In genomic region chr6:167954151-167954550, GRCh38 we compare ENCODE assay signal across 18 cellular contexts. TPM values are rescaled to one million over a fixed set of nuclear protein-coding genes. Genes with fewer than 3 reads are reported as not detected.
DNase-seq lines count a peak whose midpoint lies in the region; ATAC-seq and TF ChIP-seq lines count a peak whose summit lies in the region.
"Had no signal": no experiment of that assay in that cellular context is flagged by ENCODE, and none has a peak within 500 bp of the region (broad histone marks: within the 10 kb centered on the region; RNA-seq: fewer than 3 reads in every experiment).

No MANE protein-coding gene starts in this region.

- H3K4me1 ChIP-seq in left ventricle myocardium inferior (peaks cover 63% of the 10 kb centered on the region), neural progenitor cell (no peaks in the 10 kb centered on the region)

- no peaks in the 10 kb centered on the region for H3K27me3 Mint-ChIP-seq in T-helper 17 cell
- no peaks in the 10 kb centered on the region for H3K27me3 Mint-ChIP-seq in neural progenitor cell (ENCODE audit: insufficient read depth, low read depth)

- no peak for ATAC-seq in Right ventricle myocardium inferior
- ATAC-seq in T-helper 17 cell: no peak
- no peak for ATAC-seq in HG02970 (IDR thresholded peaks at IDR 0.05; ENCODE audit: low FRiP score, unreplicated experiment)
- ATAC-seq: A549; CD8-positive, alpha-beta T cell; GM12878 had no signal

- H3K27ac Mint-ChIP-seq in T-helper 17 cell (peak overlapping the region; percentile 74), neural progenitor cell (no peak overlapping the region)
- H3K27ac Mint-ChIP-seq: CD8-positive, alpha-beta T cell had no signal

- H4K20me1 ChIP-seq in neural progenitor cell (ENCODE audit: low read depth): peaks cover 17% of the 10 kb centered on the region

- H3K36me3 ChIP-seq in left ventricle myocardium inferior (peaks cover 72% of the 10 kb centered on the region), neural progenitor cell (peaks cover 6% of the 10 kb centered on the region)

- H3K9me3 ChIP-seq in left ventricle myocardium inferior (replicated peaks) (no peaks in the 10 kb centered on the region), T-helper 17 cell (ENCODE audit: control insufficient read depth, low read length, poor library complexity, severe bottlenecking) (no peaks in the 10 kb centered on the region), neural progenitor cell (ENCODE audit: low read depth) (no peaks in the 10 kb centered on the region)
- H3K9me3 ChIP-seq: A549 had no signal

- DNase-seq in left ventricle myocardium inferior: no peak
- no peak for DNase-seq in Right ventricle myocardium inferior (ENCODE audit: missing footprints)
- DNase-seq in T-helper 17 cell: no peak
- DNase-seq in neural progenitor cell (ENCODE audit: low spot score): no peak
- DNase-seq in caudate nucleus (lab: John Stamatoyannopoulos, UW): no peak
- DNase-seq in globus pallidus (ENCODE audit: low spot score): no peak
- DNase-seq: AML-193; Calu3; CD8-positive, alpha-beta T cell; DMS53; DND-41; EL; GOT3; H7 had no signal

- H3K27ac ChIP-seq in left ventricle myocardium inferior (replicated peaks): peak overlapping the region; percentile 4
- H3K27ac ChIP-seq in neural progenitor cell: peak overlapping the region; percentile 5
- no peak overlapping the region for H3K27ac ChIP-seq in caudate nucleus (ENCODE audit: low read depth, low read length)
- H3K27ac ChIP-seq: A549 had no signal

- H2AFZ ChIP-seq in neural progenitor cell (replicated peaks): no peak overlapping the region

- H3K27me3 ChIP-seq in left ventricle myocardium inferior (ENCODE audit: low read depth) (no peaks in the 10 kb centered on the region), neural progenitor cell (no peaks in the 10 kb centered on the region)

- H3K4me3 Mint-ChIP-seq in T-helper 17 cell (no peak overlapping the region), neural progenitor cell (no peak overlapping the region)
- H3K4me3 Mint-ChIP-seq: CD8-positive, alpha-beta T cell had no signal

- H3K36me3 Mint-ChIP-seq in T-helper 17 cell (ENCODE audit: low read depth) (peaks cover 18% of the 10 kb centered on the region), neural progenitor cell (peaks cover 39% of the 10 kb centered on the region)
- H3K36me3 Mint-ChIP-seq: CD8-positive, alpha-beta T cell had no signal

- H3K4me3 ChIP-seq in left ventricle myocardium inferior (no peak overlapping the region), neural progenitor cell (no peak overlapping the region)
- H3K4me3 ChIP-seq: A549, GM12878 had no signal

- intact Hi-C loops in left ventricle myocardium inferior (cut with micrococcal nuclease): no loop called here
- intact Hi-C loops in Right ventricle myocardium inferior (cut with DNase I): no loop called here

- H3K4me1 Mint-ChIP-seq in T-helper 17 cell: peaks cover 21% of the 10 kb centered on the region
- no peaks in the 10 kb centered on the region for H3K4me1 Mint-ChIP-seq in neural progenitor cell

- H3K9ac ChIP-seq in neural progenitor cell: no peak overlapping the region

- H3K79me2 ChIP-seq in neural progenitor cell (ENCODE audit: low read depth): peaks cover 43% of the 10 kb centered on the region

- no peaks in the 10 kb centered on the region for H3F3A ChIP-seq in neural progenitor cell (ENCODE audit: low read depth)

- TF ChIP-seq CTCF in left ventricle myocardium inferior (IDR thresholded peaks at IDR 0.05; ENCODE audit: borderline replicate concordance) (no peak), neural progenitor cell (IDR thresholded peaks at IDR 0.05) (no peak)

- no peaks in the 10 kb centered on the region for H3K9me3 Mint-ChIP-seq in neural progenitor cell
- H3K9me3 Mint-ChIP-seq: CD8-positive, alpha-beta T cell had no signal

- H3K4me2 ChIP-seq in neural progenitor cell: no peak overlapping the region
- H3K4me2 ChIP-seq: A549 had no signal

RNA-seq across cellular contexts. Expression of gene KIF25, which starts 43.3 kb away (rescaled TPM):
- 0.22 TPM for total RNA-seq in left ventricle myocardium inferior
- not detected for total RNA-seq in Right ventricle myocardium inferior
- total RNA-seq in T-helper 17 cell: not detected
- 1.2 and 1.5 TPM in 2 replicates for total RNA-seq in neural progenitor cell (ENCODE audit: low replicate concordance)
- total RNA-seq: Calu3, G401, GM12878 had no signal
